Comparison of ENCODE assay signal across 21 cellular contexts in genomic region chrX:21975242-21975641, GRCh38. TPM values are rescaled to one million over a fixed set of nuclear protein-coding genes. Genes with fewer than 3 reads are reported as not detected.
A peak's percentile ranks its signal among the peaks of the same experiment; 100 is the strongest.
DNase-seq lines count a peak whose midpoint lies in the region; ATAC-seq, FAIRE-seq and TF ChIP-seq lines count a peak whose summit lies in the region.
"Had no signal": no experiment of that assay in that cellular context is flagged by ENCODE, and none has a peak within 500 bp of the region (broad histone marks: within the 10 kb centered on the region; RNA-seq: fewer than 3 reads in every experiment).

No MANE protein-coding gene starts in this region.

- no peak overlapping the region for H3K18ac ChIP-seq in trophoblast cell (ENCODE audit: low read length)

- no peak overlapping the region for H2BK5ac ChIP-seq in trophoblast cell (ENCODE audit: low read depth, low read length, poor library complexity)

- H3K4me1 ChIP-seq in ACC112 (ENCODE audit: control insufficient read depth, insufficient read depth, low read length, unreplicated experiment): peaks cover 15% of the 10 kb centered on the region
- peaks cover 7 to 13% of the 10 kb centered on the region in 2 experiments for H3K4me1 ChIP-seq in trophoblast cell (ENCODE audit: control insufficient read depth in 1 of 2, insufficient read depth in 2 of 2, low read length in 2 of 2)
- no peaks in the 10 kb centered on the region for H3K4me1 ChIP-seq in effector memory CD4-positive, alpha-beta T cell (ENCODE audit: control insufficient read depth, insufficient read depth, low read length, poor library complexity, severe bottlenecking)
- H3K4me1 ChIP-seq: colonic mucosa, neural progenitor cell had no signal

- H3K9ac ChIP-seq in trophoblast cell (ENCODE audit: low read length): no peak overlapping the region
- H3K9ac ChIP-seq: neural progenitor cell had no signal

- H2BK120ac ChIP-seq in trophoblast cell (ENCODE audit: insufficient read depth, low read length, poor library complexity): no peak overlapping the region

- no peak overlapping the region for H3K14ac ChIP-seq in trophoblast cell (ENCODE audit: low read length)

- DNase-seq in LNCaP clone FGC (ENCODE audit: low read depth): no peak
- DNase-seq in trophoblast cell: no peak
- no peak for DNase-seq in ureter (ENCODE audit: low spot score)
- no peak for DNase-seq in effector memory CD4-positive, alpha-beta T cell
- DNase-seq: activated CD4-positive, alpha-beta T cell treated with anti-CD3 and anti-CD28 coated beads, Interleukin-2, amount 50 U/mL, for 48 hours; activated naive CD4-positive, alpha-beta T cell treated with anti-CD3 and anti-CD28 coated beads, Interleukin-2, amount 10 ng/mL, durations not matched to agents 7 days and 5 days; colonic mucosa; DND-41; GOT3; islet precursor cell; NCI-H526 treated with DMSO at 0.1 percent for 48 hours; retina; SHP77; T-cell had no signal

- no peaks in the 10 kb centered on the region for H3K9me3 ChIP-seq in trophoblast cell (ENCODE audit: insufficient read depth, low read depth, low read length)
- no peaks in the 10 kb centered on the region for H3K9me3 ChIP-seq in effector memory CD4-positive, alpha-beta T cell (ENCODE audit: control insufficient read depth, low read length)
- H3K9me3 ChIP-seq: colonic mucosa, thoracic aorta had no signal

- no peak overlapping the region for H3K4ac ChIP-seq in trophoblast cell (ENCODE audit: low read depth, low read length)

- H3K79me2 ChIP-seq in ACC112 (ENCODE audit: control insufficient read depth, insufficient read depth, low read length, unreplicated experiment) (peaks cover 51% of the 10 kb centered on the region), trophoblast cell (ENCODE audit: control insufficient read depth, insufficient read depth, low read length, poor library complexity) (no peaks in the 10 kb centered on the region)

- H3K4me3 ChIP-seq in ACC112 (ENCODE audit: low read depth, low read length) (no peak overlapping the region), LNCaP clone FGC (ENCODE audit: low read depth, low read length) (peak overlapping the region; percentile 15; the same call in 1 of the 2 replicates), trophoblast cell (ENCODE audit: low read depth, low read length) (no peak overlapping the region)
- H3K4me3 ChIP-seq in effector memory CD4-positive, alpha-beta T cell (ENCODE audit: insufficient read depth, low read depth, low read length, poor library complexity, severe bottlenecking): no peak overlapping the region
- H3K4me3 ChIP-seq: colonic mucosa, neural progenitor cell, thoracic aorta had no signal

- H3K23ac ChIP-seq in trophoblast cell (ENCODE audit: low read length): no peak overlapping the region

- H4K91ac ChIP-seq in trophoblast cell (ENCODE audit: low read depth, low read length): no peak overlapping the region

- peak; percentile 61 for FAIRE-seq in islet of Langerhans (lab: Jason Lieb, UNC)
- FAIRE-seq: GM18507 had no signal

- H2AK5ac ChIP-seq in trophoblast cell (ENCODE audit: low read length): no peak overlapping the region

- no peak overlapping the region for H4K8ac ChIP-seq in trophoblast cell (ENCODE audit: low read depth, low read length)

- no peak overlapping the region for H3K4me2 ChIP-seq in trophoblast cell (ENCODE audit: low read length)
- H3K4me2 ChIP-seq: neural progenitor cell had no signal

- ATAC-seq in GM18873 (IDR thresholded peaks at IDR 0.05; ENCODE audit: low FRiP score, unreplicated experiment): no peak
- no peak for ATAC-seq in HG03039 (IDR thresholded peaks at IDR 0.05; ENCODE audit: unreplicated experiment)
- ATAC-seq: T-cell had no signal

- H3K27ac ChIP-seq in ACC112 (ENCODE audit: low read depth, low read length) (peak overlapping the region; percentile 32; the same call in 1 of the 2 replicates), trophoblast cell (ENCODE audit: low read depth, low read length) (no peak overlapping the region)
- no peak overlapping the region for H3K27ac ChIP-seq in effector memory CD4-positive, alpha-beta T cell (ENCODE audit: insufficient read depth, low read length, poor library complexity, severe bottlenecking)
- H3K27ac ChIP-seq: neural progenitor cell had no signal

- H3K27me3 ChIP-seq in ACC112 (ENCODE audit: insufficient read depth, low read length): no peaks in the 10 kb centered on the region
- H3K27me3 ChIP-seq in trophoblast cell (ENCODE audit: insufficient read depth, low read length): no peaks in the 10 kb centered on the region
- H3K27me3 ChIP-seq in effector memory CD4-positive, alpha-beta T cell (replicated peaks; ENCODE audit: control insufficient read depth, insufficient read depth, low read length, poor library complexity, severe bottlenecking): no peaks in the 10 kb centered on the region
- H3K27me3 ChIP-seq: colonic mucosa, neural progenitor cell had no signal

- peak overlapping the region; percentile 9 for H2BK12ac ChIP-seq in trophoblast cell (ENCODE audit: low read length)

- H4K12ac ChIP-seq in trophoblast cell (ENCODE audit: low read depth, low read length): no peak overlapping the region

- WGBS in trophoblast cell (ENCODE audit: extremely low coverage, insufficient coverage, insufficient read length): no CpG with 5 or more reads among the region's 3 CpGs

- H3K79me1 ChIP-seq in trophoblast cell (ENCODE audit: low read length): peaks cover 6% of the 10 kb centered on the region

- H3K36me3 ChIP-seq in ACC112 (ENCODE audit: insufficient read depth, low read length) (peaks cover 55% of the 10 kb centered on the region), trophoblast cell (ENCODE audit: control insufficient read depth in 1 of 2, insufficient read depth in 2 of 2, low read length in 2 of 2) (peaks cover 3 to 11% of the 10 kb centered on the region in 2 experiments)
- H3K36me3 ChIP-seq in effector memory CD4-positive, alpha-beta T cell (ENCODE audit: control insufficient read depth, insufficient read depth, low read length): no peaks in the 10 kb centered on the region
- H3K36me3 ChIP-seq: colonic mucosa, thoracic aorta had no signal

- H2AFZ ChIP-seq in ACC112 (ENCODE audit: low read length, unreplicated experiment) (no peak overlapping the region), trophoblast cell (ENCODE audit: insufficient read depth, low read length, poor library complexity) (no peak overlapping the region)
- H2AFZ ChIP-seq: neural progenitor cell had no signal

- TF ChIP-seq CTCF in LNCaP clone FGC (IDR thresholded peaks at IDR 0.05; ENCODE audit: control insufficient read depth, extremely low read depth, insufficient read depth): no peak

RNA-seq across cellular contexts. Expression of gene SMS, which starts 34.7 kb away (rescaled TPM):
- polyA plus RNA-seq in trophoblast cell (2013): 177 and 190 TPM in 2 replicates
- 48.9 TPM for total RNA-seq in ureter

RNA-seq across cellular contexts. Expression of gene PHEX, which starts 56.9 kb away (rescaled TPM):
- polyA plus RNA-seq in trophoblast cell (2013): 0.22 and 0.41 TPM in 2 replicates
- 0.26 TPM for total RNA-seq in ureter
